24 cellular contexts compared by ENCODE assay signal in genomic region chr2:102267774-102268173, GRCh38. TPM values are rescaled to one million over a fixed set of nuclear protein-coding genes. Genes with fewer than 3 reads are reported as not detected.
A peak's percentile ranks its signal among the peaks of the same experiment; 100 is the strongest.
DNase-seq lines count a peak whose midpoint lies in the region; ATAC-seq and TF ChIP-seq lines count a peak whose summit lies in the region.
"Had no signal": no experiment of that assay in that cellular context is flagged by ENCODE, and none has a peak within 500 bp of the region (broad histone marks: within the 10 kb centered on the region; RNA-seq: fewer than 3 reads in every experiment).

No MANE protein-coding gene starts in this region.

- DNase-seq in Right ventricle myocardium inferior (ENCODE audit: missing footprints) (peak; percentile 35), heart right ventricle (no peak), adipocyte (ENCODE audit: low read depth) (no peak), hepatocyte (ENCODE audit: low spot score) (no peak), smooth muscle cell (lab: John Stamatoyannopoulos, UW; ENCODE audit: unreplicated experiment) (no peak), NCI-H128 (lab: John Stamatoyannopoulos, UW; ENCODE audit: unreplicated experiment) (no peak), colonic mucosa (no peak)
- DNase-seq: AML-193; BE2C; CD4-positive, alpha-beta T cell; CD8-positive, alpha-beta memory T cell; DMS 273 treated with DMSO at 0.1 percent for 48 hours; DMS79; EL; GDM1; GM23248; H7; HCEC 1CT had no signal

- WGBS in heart right ventricle, 2 donors: 76 to 82% methylated on average over 6 of the region's 6 CpGs
- 85% methylated on average over 6 of the region's 6 CpGs for WGBS in hepatocyte (ENCODE audit: low lambda C conversion rate, missing lambda C conversion rate)
- 75% methylated on average over 6 of the region's 6 CpGs for WGBS in smooth muscle cell (ENCODE audit: low lambda C conversion rate)

- intact Hi-C loops in Right ventricle myocardium inferior (cut with DNase I) (no loop called here), heart right ventricle (cut with DNase I) (loop anchor here in 1 of 10 donors (10.0 kb wide), 1 partner anchor 177 kb away; no protein-coding TSS in a partner anchor), colonic mucosa (cut with DNase I) (no loop called here)

- no peaks in the 10 kb centered on the region for H3F3A ChIP-seq in smooth muscle cell (ENCODE audit: low read depth)

- H3K27ac ChIP-seq in heart right ventricle: no peak overlapping the region
- peak overlapping the region; percentile 67 for H3K27ac ChIP-seq in hepatocyte
- no peak overlapping the region for H3K27ac ChIP-seq in smooth muscle cell (ENCODE audit: low read depth)
- no peak overlapping the region for H3K27ac ChIP-seq in colonic mucosa
- H3K27ac ChIP-seq: 22Rv1; BLaER1 treated with 17β-estradiol and CSF1 and Interleukin-3, amounts not matched to agents 10 nM and 100 nM; GM23248 had no signal

- H3K4me3 ChIP-seq in heart right ventricle: no peak overlapping the region
- H3K4me3 ChIP-seq in adipocyte (ENCODE audit: low read length): no peak overlapping the region
- H3K4me3 ChIP-seq in hepatocyte: no peak overlapping the region
- H3K4me3 ChIP-seq in smooth muscle cell: no peak overlapping the region
- no peak overlapping the region for H3K4me3 ChIP-seq in colonic mucosa
- H3K4me3 ChIP-seq: BLaER1 treated with 17β-estradiol and CSF1 and Interleukin-3, amounts not matched to agents 10 nM and 100 nM; GM12878; GM23248 had no signal

- H3K27me3 ChIP-seq in heart right ventricle (peaks cover 0 to 8% (median 3%) of the 10 kb centered on the region in 7 donors), adipocyte (replicated peaks; ENCODE audit: control insufficient read depth, insufficient read depth, low read length) (peaks cover 8% of the 10 kb centered on the region), hepatocyte (no peaks in the 10 kb centered on the region), smooth muscle cell (ENCODE audit: low read depth) (no peaks in the 10 kb centered on the region), colonic mucosa (no peaks in the 10 kb centered on the region)
- H3K27me3 ChIP-seq: BE2C; BLaER1 treated with 17β-estradiol and CSF1 and Interleukin-3, amounts not matched to agents 10 nM and 100 nM had no signal

- H2AFZ ChIP-seq in hepatocyte (no peak overlapping the region), smooth muscle cell (ENCODE audit: low read depth) (no peak overlapping the region)
- H2AFZ ChIP-seq: GM23248 had no signal

- H3K79me2 ChIP-seq in hepatocyte (no peaks in the 10 kb centered on the region), smooth muscle cell (ENCODE audit: low read depth) (no peaks in the 10 kb centered on the region)

- H3K9ac ChIP-seq in adipocyte (ENCODE audit: low read length) (peak overlapping the region; percentile 10), smooth muscle cell (ENCODE audit: low read depth) (no peak overlapping the region), colonic mucosa (ENCODE audit: low read depth in 2 of 2, low read length in 2 of 2) (no peak overlapping the region)
- H3K9ac ChIP-seq: BLaER1 treated with 17β-estradiol and CSF1 and Interleukin-3, amounts not matched to agents 10 nM and 100 nM; GM23248 had no signal

- H4K20me1 ChIP-seq in hepatocyte (ENCODE audit: insufficient read depth, poor library complexity, severe bottlenecking): no peaks in the 10 kb centered on the region
- H4K20me1 ChIP-seq in smooth muscle cell (ENCODE audit: low read depth): no peaks in the 10 kb centered on the region
- H4K20me1 ChIP-seq: BLaER1 treated with 17β-estradiol and CSF1 and Interleukin-3, amounts not matched to agents 10 nM and 100 nM had no signal

- H3K4me1 ChIP-seq in heart right ventricle: peaks cover 0 to 21% (median 0%) of the 10 kb centered on the region in 9 donors
- peaks cover 45% of the 10 kb centered on the region for H3K4me1 ChIP-seq in adipocyte (ENCODE audit: control insufficient read depth, insufficient read depth, low read length)
- no peaks in the 10 kb centered on the region for H3K4me1 ChIP-seq in hepatocyte (ENCODE audit: insufficient read depth)
- no peaks in the 10 kb centered on the region for H3K4me1 ChIP-seq in smooth muscle cell (ENCODE audit: low read depth)
- no peaks in the 10 kb centered on the region for H3K4me1 ChIP-seq in colonic mucosa
- H3K4me1 ChIP-seq: BE2C had no signal

- H3K9me3 ChIP-seq in heart right ventricle: no peaks in the 10 kb centered on the region
- H3K9me3 ChIP-seq in adipocyte (ENCODE audit: control insufficient read depth, low read length): no peaks in the 10 kb centered on the region
- H3K9me3 ChIP-seq in hepatocyte (ENCODE audit: low read depth): no peaks in the 10 kb centered on the region
- H3K9me3 ChIP-seq in smooth muscle cell (replicated peaks; ENCODE audit: low read depth): no peaks in the 10 kb centered on the region
- H3K9me3 ChIP-seq in colonic mucosa: no peaks in the 10 kb centered on the region
- H3K9me3 ChIP-seq: BE2C had no signal

- H3K4me2 ChIP-seq in hepatocyte (no peak overlapping the region), smooth muscle cell (peak overlapping the region; percentile 1)

- H3K36me3 ChIP-seq in heart right ventricle (no peaks in the 10 kb centered on the region), adipocyte (ENCODE audit: control insufficient read depth, insufficient read depth, low read length, severe bottlenecking) (no peaks in the 10 kb centered on the region), hepatocyte (replicated peaks; ENCODE audit: insufficient read depth, low read depth) (no peaks in the 10 kb centered on the region), smooth muscle cell (ENCODE audit: low read depth) (no peaks in the 10 kb centered on the region), colonic mucosa (no peaks in the 10 kb centered on the region)
- H3K36me3 ChIP-seq: BE2C; BLaER1 treated with 17β-estradiol and CSF1 and Interleukin-3, amounts not matched to agents 10 nM and 100 nM had no signal

- TF ChIP-seq CTCF in heart right ventricle (IDR thresholded peaks at IDR 0.05): no peak
- no peak for TF ChIP-seq CTCF in hepatocyte (IDR thresholded peaks at IDR 0.05; ENCODE audit: poor library complexity)
- no peak for TF ChIP-seq CTCF in smooth muscle cell (IDR thresholded peaks at IDR 0.05; ENCODE audit: borderline replicate concordance, insufficient read depth, poor library complexity, severe bottlenecking)
- TF ChIP-seq CTCF in colonic mucosa (IDR thresholded peaks at IDR 0.05): no peak

- ATAC-seq in Right ventricle myocardium inferior (no peak), heart right ventricle (no peak), HG03469 (IDR thresholded peaks at IDR 0.05; ENCODE audit: unreplicated experiment) (no peak)
- ATAC-seq: GM12878 had no signal

- no peaks in the 10 kb centered on the region for H3K9me2 ChIP-seq in hepatocyte (replicated peaks; ENCODE audit: insufficient read depth)

RNA-seq across cellular contexts. Expression of gene IL1RL1, which starts 43.6 kb away (rescaled TPM):
- total RNA-seq in Right ventricle myocardium inferior (1.7 TPM), heart right ventricle (10 to 100 TPM in 1 of 10 donors, 1 to 10 TPM in 6, under 1 TPM in 3; 0.48 to 35.3 (median 1.2) TPM), hepatocyte (13.1 and 15.6 TPM in 2 replicates), smooth muscle cell (1.6 and 2.0 TPM in 2 replicates), colonic mucosa (1 to 10 TPM; 1.2 to 2.1 TPM)
- polyA plus RNA-seq in heart right ventricle (10 to 100 TPM in 1 of 2 donors, 1 to 10 TPM in 1; 1.5 to 44.9 TPM), hepatocyte (5.2 and 6.0 TPM in 2 replicates), smooth muscle cell (1.3 and 1.8 TPM in 2 replicates)
- total RNA-seq: CD4-positive, alpha-beta T cell; GM23248; H1; H7 had no signal
- polyA plus RNA-seq: CD14-positive monocyte, H1 had no signal
